ENCODE assay signal across 1 cellular context in genomic region chr4:22490718-22491330, GRCh38.
TF ChIP-seq lines count a peak whose summit lies in the region.

No MANE protein-coding gene starts in this region.

TF ChIP-seq in H1, 55 proteins besides CTCF, POLR2A, EP300 and RAD21:
- TF ChIP-seq FOSL1 (IDR thresholded peaks at IDR 0.05; ENCODE audit: insufficient read depth, low read depth, low read length) (no peak), ZNF274 (IDR thresholded peaks at IDR 0.05; ENCODE audit: borderline replicate concordance, extremely low read depth, low read length) (no peak), BRCA1 (IDR thresholded peaks at IDR 0.05; ENCODE audit: low read depth, low read length) (no peak), EZH2 (IDR thresholded peaks at IDR 0.05; ENCODE audit: low read depth, low read length, severe bottlenecking) (no peak), GABPA (IDR thresholded peaks at IDR 0.05; ENCODE audit: borderline replicate concordance, insufficient read depth, low read length) (no peak), BCL11A (IDR thresholded peaks at IDR 0.05; ENCODE audit: low read depth in 2 of 2, low read length in 2 of 2) (no peak), NRF1 (IDR thresholded peaks at IDR 0.05; ENCODE audit: low read depth, low read length) (no peak), SIX5 (IDR thresholded peaks at IDR 0.05; ENCODE audit: low read depth, low read length) (no peak), POLR2AphosphoS5 (IDR thresholded peaks at IDR 0.05; ENCODE audit: low read depth, low read length) (no peak), SIN3A (conservative IDR thresholded peaks at IDR 0.05 in 1 of 2, IDR thresholded peaks at IDR 0.05 in 1 of 2; ENCODE audit: low read depth in 1 of 2, low read length in 2 of 2) (no peak), GTF2F1 (IDR thresholded peaks at IDR 0.05; ENCODE audit: borderline replicate concordance, low read depth, low read length) (no peak), CHD1 (IDR thresholded peaks at IDR 0.05; ENCODE audit: low read depth, low read length) (no peak), SIRT6 (IDR thresholded peaks at IDR 0.05; ENCODE audit: low read length) (no peak)
TF ChIP-seq in H1: peak in this region for 0.
